8 cellular contexts compared by ENCODE assay signal in genomic region chr12:27245039-27245438, GRCh38. TPM values are rescaled to one million over a fixed set of nuclear protein-coding genes. Genes with fewer than 3 reads are reported as not detected.
A peak's percentile ranks its signal among the peaks of the same experiment; 100 is the strongest.
DNase-seq lines count a peak whose midpoint lies in the region; ATAC-seq, FAIRE-seq and TF ChIP-seq lines count a peak whose summit lies in the region.

No MANE protein-coding gene starts in this region.

- WGBS in HepG2 (ENCODE audit: low lambda C conversion rate): 14% methylated on average over 3 of the region's 3 CpGs
- 30 to 37% methylated on average over 3 of the region's 3 CpGs for WGBS in tibial nerve, 2 donors

- H3K27ac Mint-ChIP-seq in activated naive CD8-positive, alpha-beta T cell treated with anti-CD3 and anti-CD28 coated beads, Interleukin-2, amount 10 ng/mL, durations not matched to agents 7 days and 5 days: peak overlapping the region; percentile 100

- no peaks in the 10 kb centered on the region for H4K20me1 ChIP-seq in HepG2 (ENCODE audit: insufficient read depth, low read length)

- TF ChIP-seq POLR2A in HepG2 (IDR thresholded peaks at IDR 0.05; ENCODE audit: insufficient read depth in 1 of 2, low read depth in 2 of 2, low read length in 2 of 2) (no peak), tibial nerve (IDR thresholded peaks at IDR 0.05) (no peak)

- TF ChIP-seq CTCF in HepG2 (CRISPR knock-in tag; IDR thresholded peaks at IDR 0.05) (no peak), tibial nerve (IDR thresholded peaks at IDR 0.05) (no peak)

- H3K27ac ChIP-seq in HepG2 (ENCODE audit: extremely low read length, insufficient read depth, low read length) (peak overlapping the region; percentile 76), tibial nerve (peak overlapping the region; percentile 77 to 93 (median 87))

- CTCF ChIA-PET in HepG2 (lab: Yijun Ruan, JAX; ENCODE audit: low intra/inter-chr PET ratio, low total read pairs): no interaction called here

- TF ChIP-seq EP300 in HepG2 (IDR thresholded peaks at IDR 0.05; ENCODE audit: low read depth in 2 of 2, low read length in 2 of 2) (no peak), HepG2 (CRISPR knock-in tag; IDR thresholded peaks at IDR 0.05; ENCODE audit: borderline replicate concordance) (no peak), tibial nerve (IDR thresholded peaks at IDR 0.05) (no peak)

- H3K9me3 ChIP-seq in HepG2 (ENCODE audit: low read length) (no peaks in the 10 kb centered on the region), tibial nerve (no peaks in the 10 kb centered on the region)

- H2AFZ ChIP-seq in HepG2 (ENCODE audit: low read length): peak overlapping the region; percentile 43

- H3K79me2 ChIP-seq in HepG2 (ENCODE audit: insufficient read depth, low read length): peaks cover 20% of the 10 kb centered on the region

- no peaks in the 10 kb centered on the region for H3K36me3 Mint-ChIP-seq in activated T-cell treated with anti-CD3 and anti-CD28 coated beads, Interleukin-2, amount 50 U/mL, for 4 hours (ENCODE audit: insufficient read depth)
- peaks cover 2% of the 10 kb centered on the region for H3K36me3 Mint-ChIP-seq in activated naive CD8-positive, alpha-beta T cell treated with anti-CD3 and anti-CD28 coated beads, Interleukin-2, amount 10 ng/mL, durations not matched to agents 7 days and 5 days

- BruUV-seq in HepG2 (replicated peaks; lab: Mats Ljungman, UMichigan): TSS peak; percentile 67

- no peak for ATAC-seq in activated T-cell treated with anti-CD3 and anti-CD28 coated beads, Interleukin-2, amount 50 U/mL, for 4 hours
- ATAC-seq in activated naive CD8-positive, alpha-beta T cell treated with anti-CD3 and anti-CD28 coated beads, Interleukin-2, amount 10 ng/mL, durations not matched to agents 7 days and 5 days (ENCODE audit: low read depth): no peak
- no peak for ATAC-seq in HepG2

- H3K9ac ChIP-seq in HepG2 (ENCODE audit: insufficient read depth, low read depth, low read length): peak overlapping the region; percentile 87

- in situ Hi-C loops in HepG2 (cut with HindIII; ENCODE audit: extremely low pct_ligation_motif_present, low pct_unique_long_range_greater_than_20kb): no loop called here

- no peak for FAIRE-seq in HepG2 (lab: Jason Lieb, UNC)

- H3K27me3 Mint-ChIP-seq in activated T-cell treated with anti-CD3 and anti-CD28 coated beads, Interleukin-2, amount 50 U/mL, for 4 hours (ENCODE audit: low read depth): no peaks in the 10 kb centered on the region
- H3K27me3 Mint-ChIP-seq in activated naive CD8-positive, alpha-beta T cell treated with anti-CD3 and anti-CD28 coated beads, Interleukin-2, amount 10 ng/mL, durations not matched to agents 7 days and 5 days: no peaks in the 10 kb centered on the region

- H3K4me3 Mint-ChIP-seq in activated T-cell treated with anti-CD3 and anti-CD28 coated beads, Interleukin-2, amount 50 U/mL, for 4 hours: peak overlapping the region; percentile 96
- peak overlapping the region; percentile 100 for H3K4me3 Mint-ChIP-seq in activated naive CD8-positive, alpha-beta T cell treated with anti-CD3 and anti-CD28 coated beads, Interleukin-2, amount 10 ng/mL, durations not matched to agents 7 days and 5 days

- H3K27me3 ChIP-seq in HepG2 (ENCODE audit: control insufficient read depth in 1 of 2, insufficient read depth in 2 of 2, low read length in 2 of 2): no peaks in the 10 kb centered on the region; a peak in 1 of 5 replicates
- H3K27me3 ChIP-seq in tibial nerve: no peaks in the 10 kb centered on the region

- peak overlapping the region; percentile 70 to 86 (median 76) for H3K4me3 ChIP-seq in HepG2 (replicated peaks in 1 of 3; ENCODE audit: insufficient read depth in 1 of 3, low read depth in 2 of 3, low read length in 3 of 3)
- H3K4me3 ChIP-seq in tibial nerve: peak overlapping the region; percentile 65 to 88 (median 70)

- H3K36me3 ChIP-seq in HepG2 (replicated peaks in 1 of 2; ENCODE audit: control insufficient read depth in 1 of 2, insufficient read depth in 2 of 2, low read length in 2 of 2): no peaks in the 10 kb centered on the region
- no peaks in the 10 kb centered on the region for H3K36me3 ChIP-seq in tibial nerve

- no peak for TF ChIP-seq RAD21 in HepG2 (CRISPR knock-in tag; IDR thresholded peaks at IDR 0.05)

- intact Hi-C loops in HepG2 (cut with micrococcal nuclease; ENCODE audit: unreplicated experiment): no loop called here

- POLR2A ChIA-PET in activated naive CD8-positive, alpha-beta T cell treated with anti-CD3 and anti-CD28 coated beads, Interleukin-2, amount 10 ng/mL, durations not matched to agents 7 days and 5 days (lab: Charles Lee): interaction anchor here (1.2 to 3.3 kb wide), 3 partner anchors 8 to 229 kb away, joined by 4 to 14 read pairs (median 7); partner anchors contain the start of gene MED21
- POLR2A ChIA-PET in HepG2 (lab: Yijun Ruan, JAX): interaction anchor here (1.8 kb wide), 1 partner anchor 30 kb away, joined by 7 read pairs; no protein-coding TSS in a partner anchor

- peaks cover 33% of the 10 kb centered on the region for H3K4me1 Mint-ChIP-seq in activated T-cell treated with anti-CD3 and anti-CD28 coated beads, Interleukin-2, amount 50 U/mL, for 4 hours (ENCODE audit: low read depth)
- H3K4me1 Mint-ChIP-seq in activated naive CD8-positive, alpha-beta T cell treated with anti-CD3 and anti-CD28 coated beads, Interleukin-2, amount 10 ng/mL, durations not matched to agents 7 days and 5 days: peaks cover 28% of the 10 kb centered on the region

- H3K9me3 Mint-ChIP-seq in activated T-cell treated with anti-CD3 and anti-CD28 coated beads, Interleukin-2, amount 50 U/mL, for 4 hours: peaks cover 7% of the 10 kb centered on the region
- H3K9me3 Mint-ChIP-seq in activated naive CD8-positive, alpha-beta T cell treated with anti-CD3 and anti-CD28 coated beads, Interleukin-2, amount 10 ng/mL, durations not matched to agents 7 days and 5 days: peaks cover 2% of the 10 kb centered on the region

- DNase-seq in activated T-cell treated with anti-CD3 and anti-CD28 coated beads, Interleukin-2, amount 50 U/mL, for 4 hours: no peak
- DNase-seq in activated T-cell treated with anti-CD3 and anti-CD28 coated beads for 4 hours (no peak), HepG2 (ENCODE audit: low spot score) (no peak), tibial nerve (ENCODE audit: low spot score in 2 of 2) (no peak), hepatic stellate cell (ENCODE audit: low spot score) (no peak), A172 (ENCODE audit: low spot score) (no peak), NCI-H510A (lab: John Stamatoyannopoulos, UW) (no peak)
- DNase-seq in activated naive CD8-positive, alpha-beta T cell treated with anti-CD3 and anti-CD28 coated beads, Interleukin-2, amount 10 ng/mL, durations not matched to agents 7 days and 5 days: no peak

- H3K4me2 ChIP-seq in HepG2 (ENCODE audit: low read depth, low read length): peak overlapping the region; percentile 84

- H3K4me1 ChIP-seq in HepG2 (ENCODE audit: insufficient read depth, low read length) (peaks cover 32% of the 10 kb centered on the region), tibial nerve (peaks cover 0 to 28% (median 9%) of the 10 kb centered on the region in 4 donors)

TF ChIP-seq in HepG2, 621 proteins besides CTCF, POLR2A, EP300 and RAD21 (continues in another document):
- TF ChIP-seq ZNF777 (CRISPR knock-in tag; IDR thresholded peaks at IDR 0.05) (no peak), MATR3 (CRISPR knock-in tag; IDR thresholded peaks at IDR 0.05) (no peak), HNRNPLL (IDR thresholded peaks at IDR 0.05; ENCODE audit: low read depth, low read length, poor library complexity, severe bottlenecking) (no peak), ZNF775 (CRISPR knock-in tag; IDR thresholded peaks at IDR 0.05; ENCODE audit: borderline replicate concordance) (no peak), ZSCAN31 (CRISPR knock-in tag; IDR thresholded peaks at IDR 0.05; ENCODE audit: low read depth) (no peak), KDM4B (CRISPR knock-in tag; IDR thresholded peaks at IDR 0.05) (no peak)
- TF ChIP-seq, protein P1, sequence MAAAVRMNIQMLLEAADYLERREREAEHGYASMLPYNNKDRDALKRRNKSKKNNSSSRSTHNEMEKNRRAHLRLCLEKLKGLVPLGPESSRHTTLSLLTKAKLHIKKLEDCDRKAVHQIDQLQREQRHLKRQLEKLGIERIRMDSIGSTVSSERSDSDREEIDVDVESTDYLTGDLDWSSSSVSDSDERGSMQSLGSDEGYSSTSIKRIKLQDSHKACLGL (CRISPR knock-in tag; IDR thresholded peaks at IDR 0.05): no peak

RNA-seq across cellular contexts. Expression of gene STK38L, which starts 1.0 kb away (rescaled TPM):
- total RNA-seq in activated T-cell treated with anti-CD3 and anti-CD28 coated beads, Interleukin-2, amount 50 U/mL, for 4 hours: 10 to 100 TPM; 20.0 to 22.4 (median 22.3) TPM
- total RNA-seq in activated naive CD8-positive, alpha-beta T cell treated with anti-CD3 and anti-CD28 coated beads, Interleukin-2, amount 10 ng/mL, durations not matched to agents 7 days and 5 days: 10 to 100 TPM; 22.0 to 22.3 TPM
- total RNA-seq in HepG2 (2016; rRNA removed; fragmentation: Illumina TruSeq; extraction: Trizol): 26.4 and 50.0 TPM in 2 replicates
- total RNA-seq in HepG2 (2016; cell fraction: cytosol; rRNA removed; fragmentation: Illumina TruSeq; extraction: Trizol; ENCODE audit: low read depth): 3.3 and 3.9 TPM in 2 replicates
- total RNA-seq in HepG2 (2016; cell fraction: insoluble cytoplasmic fraction; rRNA removed; fragmentation: Illumina TruSeq; extraction: Trizol): 28.4 and 50.0 TPM in 2 replicates
- 9.2 and 9.5 TPM in 2 replicates for total RNA-seq in HepG2 (2016; cell fraction: membrane; rRNA removed; fragmentation: Illumina TruSeq; extraction: Trizol)
- 16.6 and 22.0 TPM in 2 replicates for total RNA-seq in HepG2 (2016; cell fraction: nucleus; rRNA removed; fragmentation: Illumina TruSeq; extraction: Trizol)
- polyA plus RNA-seq in HepG2 (2011; rRNA removed): 5.6 and 6.1 TPM in 2 replicates
- polyA plus RNA-seq in HepG2 (2011; cell fraction: cytosol; rRNA removed): 1.7 and 2.9 TPM in 2 replicates
- polyA plus RNA-seq in HepG2 (2011; cell fraction: nucleus; rRNA removed): 4.0 and 6.4 TPM in 2 replicates
- polyA plus RNA-seq in HepG2 (2012): 9.9 and 10.9 TPM in 2 replicates
- polyA plus RNA-seq in HepG2 (2016; cell fraction: cytosol; fragmentation: Illumina TruSeq; extraction: Trizol; ENCODE audit: low read depth): 1.5 and 2.2 TPM in 2 replicates
- 24.1 and 27.8 TPM in 2 replicates for polyA plus RNA-seq in HepG2 (2016; cell fraction: insoluble cytoplasmic fraction; fragmentation: Illumina TruSeq; extraction: Trizol; ENCODE audit: low read depth)
- polyA plus RNA-seq in HepG2 (2016; cell fraction: membrane; fragmentation: Illumina TruSeq; extraction: Trizol; ENCODE audit: low read depth): 4.4 and 5.5 TPM in 2 replicates
- 16.5 and 18.5 TPM in 2 replicates for polyA plus RNA-seq in HepG2 (2016; cell fraction: nucleus; fragmentation: Illumina TruSeq; extraction: Trizol; ENCODE audit: insufficient read depth, low read depth)
- 2.7 and 5.1 TPM in 2 replicates for polyA minus RNA-seq in HepG2 (2011; rRNA and poly(A)+ RNA removed; ENCODE audit: low replicate concordance)
- 6.2 and 11.1 TPM in 2 replicates for polyA minus RNA-seq in HepG2 (2011; cell fraction: cytosol; rRNA and poly(A)+ RNA removed)
- 17.9 and 20.6 TPM in 2 replicates for polyA minus RNA-seq in HepG2 (2011; cell fraction: nucleus; rRNA and poly(A)+ RNA removed)
- total RNA-seq in tibial nerve: 10 to 100 TPM; 30.6 to 51.6 (median 40.8) TPM
- 30.7 and 34.8 TPM in 2 replicates for total RNA-seq in A172 (2014; rRNA removed; shearing (Covaris generic))
